In the genomic region with DNA sequence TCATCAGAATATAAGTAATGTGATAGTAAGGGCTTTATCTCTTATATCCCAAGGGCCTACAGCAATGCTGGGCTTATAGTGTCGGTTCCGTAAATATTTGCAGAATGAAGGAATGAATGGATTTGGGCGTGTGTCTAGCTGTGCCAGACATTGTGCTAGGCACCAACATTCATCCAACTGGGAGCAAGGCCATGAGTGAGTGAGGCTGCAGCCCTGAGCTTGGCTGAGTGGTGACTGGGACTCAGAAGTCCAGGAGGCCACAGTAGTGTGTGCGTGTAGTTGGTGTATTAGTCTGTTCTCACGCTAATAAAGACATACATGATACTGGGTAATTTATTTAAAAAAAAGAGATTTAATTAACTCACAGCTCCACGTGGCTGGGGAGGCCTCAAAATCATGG, we compare ENCODE assay signal across 29 cellular contexts.
"Had no signal": no experiment of that assay in that cellular context is flagged by ENCODE, and none has a peak within 500 bp of the region (broad histone marks: within the 10 kb centered on the region; RNA-seq: fewer than 3 reads in every experiment).

No MANE protein-coding gene starts in this region.

- H3K36me3 Mint-ChIP-seq: activated naive CD8-positive, alpha-beta T cell had no signal

- H3K4me3 ChIP-seq: coronary artery, dorsolateral prefrontal cortex, gastroesophageal sphincter had no signal

- H3K27ac ChIP-seq: brain microvascular endothelial cell, coronary artery, foreskin keratinocyte, gastroesophageal sphincter, WERI-Rb-1 had no signal

- H3K36me3 ChIP-seq: brain microvascular endothelial cell, gastroesophageal sphincter, WERI-Rb-1 had no signal

- DNase-seq: activated B cell treated with CpG ODN at 0.5 μM for 24 hours; activated CD4-positive, alpha-beta T cell treated with anti-CD3 and anti-CD28 coated beads for 48 hours; activated CD4-positive, alpha-beta T cell treated with anti-CD3 and anti-CD28 coated beads, Interleukin-2, amount 50 U/mL, for 1 hour; activated CD4-positive, alpha-beta T cell treated with anti-CD3 and anti-CD28 coated beads, Interleukin-2, amount 50 U/mL, for 48 hours; activated CD8-positive, alpha-beta T cell treated with anti-CD3 and anti-CD28 coated beads for 36 hours; activated effector memory CD4-positive, alpha-beta T cell treated with Interleukin-2 at 50 U/mL for 16 hours; activated gamma-delta T cell treated with Interleukin-2 at 50 U/mL for 16 hours; activated naive CD4-positive, alpha-beta T cell treated with anti-CD3 and anti-CD28 coated beads, Interleukin-2, amount 50 U/mL, for 16 hours; activated naive CD4-positive, alpha-beta T cell treated with Interleukin-2 at 50 U/mL for 16 hours; activated T-cell treated with anti-CD3 and anti-CD28 coated beads, Interleukin-2, amount 50 U/mL, for 4 hours; amniotic stem cell; anterior cingulate cortex; brain microvascular endothelial cell; dorsolateral prefrontal cortex; effector memory CD4-positive, alpha-beta T cell; endodermal cell; foreskin keratinocyte; T-helper 17 cell; T1000; WERI-Rb-1 had no signal

- H3K9me3 ChIP-seq: gastroesophageal sphincter had no signal

- H3K9me3 Mint-ChIP-seq: activated B cell treated with CpG ODN at 0.5 μM for 24 hours; activated CD8-positive, alpha-beta T cell treated with anti-CD3 and anti-CD28 coated beads for 36 hours; activated T-cell treated with anti-CD3 and anti-CD28 coated beads, Interleukin-2, amount 50 U/mL, for 4 hours; activated T-helper 17 cell treated with anti-CD3 and anti-CD28 coated beads, Interleukin-2, amount 50 U/mL, for 72 hours; central memory CD8-positive, alpha-beta T cell; endodermal cell; T-helper 2 cell treated with Interferon-gamma antibody and Interleukin-4, amounts not matched to agents 5 μg/mL and 100 μg/mL, for 36 hours had no signal

- H3K4me1 ChIP-seq: foreskin keratinocyte had no signal

- H3K4me1 Mint-ChIP-seq: endodermal cell had no signal

- H3K27me3 ChIP-seq: brain microvascular endothelial cell had no signal

- H3K27ac Mint-ChIP-seq: activated B cell treated with CpG ODN at 0.5 μM for 24 hours; activated CD8-positive, alpha-beta T cell treated with anti-CD3 and anti-CD28 coated beads for 36 hours; activated naive CD8-positive, alpha-beta T cell; activated T-helper 17 cell treated with anti-CD3 and anti-CD28 coated beads, Interleukin-2, amount 50 U/mL, for 72 hours; endodermal cell; T-helper 17 cell; T-helper 2 cell treated with Interferon-gamma antibody and Interleukin-4, amounts not matched to agents 5 μg/mL and 100 μg/mL, for 36 hours had no signal

- H3K4me3 Mint-ChIP-seq: activated B cell treated with CpG ODN at 0.5 μM for 24 hours; activated CD8-positive, alpha-beta T cell treated with anti-CD3 and anti-CD28 coated beads for 36 hours; activated naive CD8-positive, alpha-beta T cell; activated T-cell treated with anti-CD3 and anti-CD28 coated beads, Interleukin-2, amount 50 U/mL, for 4 hours; activated T-helper 17 cell treated with anti-CD3 and anti-CD28 coated beads, Interleukin-2, amount 50 U/mL, for 72 hours; central memory CD8-positive, alpha-beta T cell; dendritic cell treated with granulocyte-macrophage colony-stimulating factor and Interleukin-4, amounts not matched to agents 40 ng/mL and 50 ng/mL, for 4 days; endodermal cell; T-helper 17 cell; T-helper 2 cell treated with Interferon-gamma antibody and Interleukin-4, amounts not matched to agents 5 μg/mL and 100 μg/mL, for 36 hours had no signal

- ATAC-seq: activated CD4-positive, CD25-positive, alpha-beta regulatory T cell treated with anti-CD3 and anti-CD28 coated beads, Interleukin-2, amount 50 U/mL, for 24 hours; activated CD8-positive, alpha-beta T cell treated with anti-CD3 and anti-CD28 coated beads for 36 hours; activated T-cell treated with anti-CD3 and anti-CD28 coated beads, Interleukin-2, amount 50 U/mL, for 4 hours; activated T-helper 17 cell treated with anti-CD3 and anti-CD28 coated beads, Interleukin-2, amount 50 U/mL, for 72 hours; esophagus mucosa; foreskin keratinocyte; gastroesophageal sphincter; T-helper 17 cell had no signal
